1 cellular context compared by ENCODE assay signal in genomic region chr5:14142856-14143508, GRCh38.
TF ChIP-seq lines count a peak whose summit lies in the region.

TRIO (plus strand) TSS chr5:14143342; CDS start chr5:14143726, 384 bp downstream.

TF ChIP-seq in HepG2, 621 proteins besides CTCF, POLR2A, EP300 and RAD21 (continued from another document and continues in another):
- no peak for TF ChIP-seq STAT6 (CRISPR knock-in tag; IDR thresholded peaks at IDR 0.05; ENCODE audit: borderline replicate concordance)
- TF ChIP-seq ZNF331 (CRISPR knock-in tag; IDR thresholded peaks at IDR 0.05): no peak; the same call in 1 of the 2 replicates
- TF ChIP-seq NFIB (CRISPR knock-in tag; IDR thresholded peaks at IDR 0.05; ENCODE audit: borderline replicate concordance): no peak
- no peak for TF ChIP-seq ARNT2 (CRISPR knock-in tag; IDR thresholded peaks at IDR 0.05; ENCODE audit: low read depth)
- no peak for TF ChIP-seq SNAPC4 (CRISPR knock-in tag; IDR thresholded peaks at IDR 0.05)
- peak; percentile 14 for TF ChIP-seq SKI (IDR thresholded peaks at IDR 0.05; ENCODE audit: partially characterized antibody)
- no peak for TF ChIP-seq ZKSCAN8 (CRISPR knock-in tag; IDR thresholded peaks at IDR 0.05; ENCODE audit: borderline replicate concordance)
- TF ChIP-seq HOXA3 (CRISPR knock-in tag; IDR thresholded peaks at IDR 0.05): no peak
- TF ChIP-seq ATM (IDR thresholded peaks at IDR 0.05; ENCODE audit: borderline replicate concordance): no peak
- TF ChIP-seq MXD4 (CRISPR knock-in tag; IDR thresholded peaks at IDR 0.05): no peak
- TF ChIP-seq IKZF5 (CRISPR knock-in tag; IDR thresholded peaks at IDR 0.05): peak; percentile 51
- TF ChIP-seq PBX2 (CRISPR knock-in tag; IDR thresholded peaks at IDR 0.05): no peak
- 0 out of 2 replicates have a peak, but pooled peaks have one; percentile 27 for TF ChIP-seq IRF9 (CRISPR knock-in tag; IDR thresholded peaks at IDR 0.05; ENCODE audit: borderline replicate concordance)
- TF ChIP-seq SIN3A (IDR thresholded peaks at IDR 0.05; ENCODE audit: borderline replicate concordance, low read depth, low read length): peak; percentile 17; the same call in 1 of the 2 replicates
- no peak for TF ChIP-seq SMARCC2 (IDR thresholded peaks at IDR 0.05)
- no peak for TF ChIP-seq MEIS2 (CRISPR knock-in tag; IDR thresholded peaks at IDR 0.05)
- TF ChIP-seq ZNF878 (CRISPR knock-in tag; IDR thresholded peaks at IDR 0.05): no peak
- TF ChIP-seq BATF2 (CRISPR knock-in tag; IDR thresholded peaks at IDR 0.05): no peak
- no peak for TF ChIP-seq ZNF678 (CRISPR knock-in tag; IDR thresholded peaks at IDR 0.05)
- TF ChIP-seq FOXK1 (CRISPR knock-in tag; IDR thresholded peaks at IDR 0.05; ENCODE audit: borderline replicate concordance, low read depth): peak; percentile 35; the same call in 1 of the 2 replicates
- TF ChIP-seq THAP7 (CRISPR knock-in tag; IDR thresholded peaks at IDR 0.05): peak; percentile 60; the same call in 1 of the 2 replicates
- peak; percentile 50; the same call in 1 of the 2 replicates for TF ChIP-seq SMAD1 (CRISPR knock-in tag; IDR thresholded peaks at IDR 0.05; ENCODE audit: borderline replicate concordance, low read depth)
- no peak for TF ChIP-seq E2F1 (CRISPR knock-in tag; IDR thresholded peaks at IDR 0.05)
- TF ChIP-seq ZNF891 (CRISPR knock-in tag; IDR thresholded peaks at IDR 0.05): peak; percentile 96
- no peak for TF ChIP-seq NFRKB (IDR thresholded peaks at IDR 0.05)
- TF ChIP-seq ZBTB7B (CRISPR knock-in tag; IDR thresholded peaks at IDR 0.05): peak; percentile 76; the same call in 1 of the 2 replicates
- no peak for TF ChIP-seq ZNF580 (CRISPR knock-in tag; IDR thresholded peaks at IDR 0.05; ENCODE audit: borderline replicate concordance, low read depth)
- no peak for TF ChIP-seq MIXL1 (CRISPR knock-in tag; IDR thresholded peaks at IDR 0.05)
- TF ChIP-seq STAG1 (CRISPR knock-in tag; IDR thresholded peaks at IDR 0.05): peak; percentile 49
- no peak for TF ChIP-seq SMAD3 (CRISPR knock-in tag; IDR thresholded peaks at IDR 0.05)
- no peak for TF ChIP-seq ZNF143 (CRISPR knock-in tag; IDR thresholded peaks at IDR 0.05)
- TF ChIP-seq TCF7L2 (IDR thresholded peaks at IDR 0.05; ENCODE audit: low read depth, low read length): no peak
- TF ChIP-seq GZF1 (CRISPR knock-in tag; IDR thresholded peaks at IDR 0.05): no peak
- no peak for TF ChIP-seq ZNF235 (CRISPR knock-in tag; IDR thresholded peaks at IDR 0.05; ENCODE audit: borderline replicate concordance)
- peak; percentile 41; the same call in 1 of the 3 replicates for TF ChIP-seq MXI1 (IDR thresholded peaks at IDR 0.05; ENCODE audit: borderline replicate concordance, low read depth, low read length)
- TF ChIP-seq ATF7 (IDR thresholded peaks at IDR 0.05): no peak
- no peak for TF ChIP-seq ATF7 (CRISPR knock-in tag; IDR thresholded peaks at IDR 0.05)
- no peak for TF ChIP-seq CEBPB (IDR thresholded peaks at IDR 0.05; ENCODE audit: borderline replicate concordance, low read depth, low read length)
- peak; percentile 50; the same call in 1 of the 2 replicates for TF ChIP-seq KMT2B (CRISPR knock-in tag; IDR thresholded peaks at IDR 0.05)
- 0 out of 2 replicates have a peak, but pooled peaks have one; percentile 39 for TF ChIP-seq ZNF234 (CRISPR knock-in tag; conservative IDR thresholded peaks at IDR 0.05)
- no peak for TF ChIP-seq HOMEZ (CRISPR knock-in tag; IDR thresholded peaks at IDR 0.05; ENCODE audit: low read depth)
- no peak for TF ChIP-seq CREBL2 (CRISPR knock-in tag; IDR thresholded peaks at IDR 0.05; ENCODE audit: borderline replicate concordance)
- TF ChIP-seq BCLAF1 (IDR thresholded peaks at IDR 0.05): no peak
- 0 out of 2 replicates have a peak, but pooled peaks have one; percentile 30 for TF ChIP-seq WIZ (CRISPR knock-in tag; IDR thresholded peaks at IDR 0.05)
- TF ChIP-seq ZZZ3 (CRISPR knock-in tag; IDR thresholded peaks at IDR 0.05; ENCODE audit: borderline replicate concordance): no peak
- no peak for TF ChIP-seq MYNN (CRISPR knock-in tag; IDR thresholded peaks at IDR 0.05; ENCODE audit: low read depth)
- TF ChIP-seq ZNF788 (CRISPR knock-in tag; IDR thresholded peaks at IDR 0.05; ENCODE audit: borderline replicate concordance): no peak
